ENCODE assay signal across 30 cellular contexts in the genomic region with DNA sequence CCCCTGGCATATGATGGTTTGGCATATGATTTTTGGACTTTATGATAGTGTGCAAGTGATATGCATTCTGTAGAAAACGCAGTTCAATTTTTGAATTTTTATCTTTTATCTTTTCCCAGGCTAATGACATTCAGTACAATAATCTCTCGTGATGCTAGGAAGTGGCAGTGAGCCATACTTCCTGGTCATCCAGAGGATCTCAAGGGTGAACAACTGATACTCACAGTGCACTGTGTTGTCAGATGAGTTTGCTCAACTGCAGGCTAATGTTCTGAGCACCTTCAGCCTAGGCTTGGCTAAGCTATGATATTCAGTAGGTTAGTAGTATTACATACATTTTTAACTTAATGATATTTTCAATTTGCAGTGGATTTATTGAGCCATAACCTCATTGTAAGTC.
"Had no signal": no experiment of that assay in that cellular context is flagged by ENCODE, and none has a peak within 500 bp of the region (broad histone marks: within the 10 kb centered on the region; RNA-seq: fewer than 3 reads in every experiment).

No MANE protein-coding gene starts in this region.

- H3K9me3 Mint-ChIP-seq: activated naive CD4-positive, alpha-beta T cell treated with anti-CD3 and anti-CD28 coated beads, Interleukin-2, amount 50 U/mL, for 24 hours; activated naive CD8-positive, alpha-beta T cell treated with anti-CD3 and anti-CD28 coated beads, Interleukin-2, amount 10 ng/mL, durations not matched to agents 7 days and 5 days; brain had no signal

- H3K4me1 ChIP-seq: ascending aorta, breast epithelium had no signal

- H3K27ac ChIP-seq: ascending aorta, breast epithelium, WERI-Rb-1 had no signal

- H3K36me3 ChIP-seq: ascending aorta, breast epithelium, WERI-Rb-1 had no signal

- H3K4me1 Mint-ChIP-seq: activated B cell treated with CpG ODN at 0.5 μM for 24 hours; activated CD8-positive, alpha-beta memory T cell treated with anti-CD3 and anti-CD28 coated beads, Interleukin-2, amount 10 ng/mL, durations not matched to agents 7 days and 5 days; activated naive CD4-positive, alpha-beta T cell treated with anti-CD3 and anti-CD28 coated beads, Interleukin-2, amount 50 U/mL, for 24 hours; activated naive CD8-positive, alpha-beta T cell treated with anti-CD3 and anti-CD28 coated beads, Interleukin-2, amount 10 ng/mL, durations not matched to agents 7 days and 5 days; T-helper 17 cell had no signal

- DNase-seq: activated B cell treated with CpG ODN at 0.5 μM for 24 hours; activated CD4-positive, alpha-beta memory T cell treated with anti-CD3 and anti-CD28 coated beads for 36 hours; activated CD4-positive, alpha-beta T cell treated with anti-CD3 and anti-CD28 coated beads for 48 hours; activated CD4-positive, alpha-beta T cell treated with anti-CD3 and anti-CD28 coated beads, Interleukin-2, amount 50 U/mL, for 1 hour; activated CD8-positive, alpha-beta memory T cell treated with anti-CD3 and anti-CD28 coated beads, Interleukin-2, amount 10 ng/mL, durations not matched to agents 7 days and 5 days; activated CD8-positive, alpha-beta memory T cell treated with anti-CD3 and anti-CD28 coated beads, Interleukin-2, amount 50 U/mL, for 4 hours; activated CD8-positive, alpha-beta T cell treated with anti-CD3 and anti-CD28 coated beads, Interleukin-2, amount 10 ng/mL, durations not matched to agents 7 days and 5 days; activated effector memory CD4-positive, alpha-beta T cell treated with anti-CD3 and anti-CD28 coated beads, Interleukin-2, amount 50 U/mL, for 16 hours; activated naive CD4-positive, alpha-beta T cell treated with anti-CD3 and anti-CD28 coated beads for 36 hours; activated naive CD8-positive, alpha-beta T cell treated with anti-CD3 and anti-CD28 coated beads, Interleukin-2, amount 10 ng/mL, durations not matched to agents 7 days and 5 days; activated T-cell treated with anti-CD3 and anti-CD28 coated beads, Interleukin-2, amount 50 U/mL, for 1 hour; activated T-cell treated with anti-CD3 and anti-CD28 coated beads, Interleukin-2, amount 50 U/mL, for 48 hours; caudate nucleus; cortex of kidney; dermis blood vessel endothelial cell; effector CD8-positive, alpha-beta T cell; foreskin fibroblast; head of caudate nucleus; T-helper 1 cell; T-helper 17 cell; T1000; WERI-Rb-1 had no signal

- H3K27me3 ChIP-seq: ascending aorta, breast epithelium had no signal

- H3K27me3 Mint-ChIP-seq: activated B cell treated with CpG ODN at 0.5 μM for 24 hours; activated CD4-positive, alpha-beta memory T cell treated with anti-CD3 and anti-CD28 coated beads for 36 hours; activated CD8-positive, alpha-beta memory T cell treated with anti-CD3 and anti-CD28 coated beads, Interleukin-2, amount 10 ng/mL, durations not matched to agents 7 days and 5 days; activated naive CD4-positive, alpha-beta T cell treated with anti-CD3 and anti-CD28 coated beads, Interleukin-2, amount 50 U/mL, for 24 hours; activated naive CD8-positive, alpha-beta T cell treated with anti-CD3 and anti-CD28 coated beads, Interleukin-2, amount 10 ng/mL, durations not matched to agents 7 days and 5 days; T-helper 17 cell had no signal

- H3K4me3 ChIP-seq: ascending aorta, breast epithelium had no signal

- H3K9me3 ChIP-seq: ascending aorta, breast epithelium had no signal

- H3K27ac Mint-ChIP-seq: activated B cell treated with CpG ODN at 0.5 μM for 24 hours; activated CD4-positive, alpha-beta memory T cell treated with anti-CD3 and anti-CD28 coated beads for 36 hours; activated CD8-positive, alpha-beta memory T cell treated with anti-CD3 and anti-CD28 coated beads, Interleukin-2, amount 10 ng/mL, durations not matched to agents 7 days and 5 days; activated CD8-positive, alpha-beta T cell treated with anti-CD3 and anti-CD28 coated beads, Interleukin-2, amount 10 ng/mL, durations not matched to agents 7 days and 5 days; activated naive CD4-positive, alpha-beta T cell treated with anti-CD3 and anti-CD28 coated beads for 36 hours; activated naive CD4-positive, alpha-beta T cell treated with anti-CD3 and anti-CD28 coated beads, Interleukin-2, amount 50 U/mL, for 24 hours; activated naive CD8-positive, alpha-beta T cell treated with anti-CD3 and anti-CD28 coated beads, Interleukin-2, amount 10 ng/mL, durations not matched to agents 7 days and 5 days; activated T-helper 1 cell treated with anti-CD3 and anti-CD28 coated beads, Interleukin-12 subunit alpha, Interleukin-12 subunit beta, Interleukin-2, Interleukin-4 antibody, amounts not matched to agents 30 ng/mL and 10 ng/mL and 1 ng/mL, durations not matched to agents 14 hours and 24 hours and 36 hours; activated T-helper 2 cell treated with anti-CD3 and anti-CD28 coated beads, Interferon-gamma antibody, Interleukin-2, Interleukin-4, amounts not matched to agents 10 μg/mL and 5 μg/mL and 100 μg/mL, durations not matched to agents 14 hours and 24 hours and 36 hours; brain; T-helper 17 cell; T-helper 2 cell treated with Interferon-gamma antibody and Interleukin-4, amounts not matched to agents 5 μg/mL and 100 μg/mL, for 36 hours had no signal

- H3K36me3 Mint-ChIP-seq: activated CD4-positive, alpha-beta memory T cell treated with anti-CD3 and anti-CD28 coated beads for 36 hours; activated CD8-positive, alpha-beta memory T cell treated with anti-CD3 and anti-CD28 coated beads, Interleukin-2, amount 10 ng/mL, durations not matched to agents 7 days and 5 days; activated naive CD4-positive, alpha-beta T cell treated with anti-CD3 and anti-CD28 coated beads, Interleukin-2, amount 50 U/mL, for 24 hours; activated naive CD8-positive, alpha-beta T cell treated with anti-CD3 and anti-CD28 coated beads, Interleukin-2, amount 10 ng/mL, durations not matched to agents 7 days and 5 days had no signal

- ATAC-seq: activated CD4-positive, CD25-positive, alpha-beta regulatory T cell treated with anti-CD3 and anti-CD28 coated beads, Interleukin-2, amount 50 U/mL, for 24 hours; activated CD8-positive, alpha-beta memory T cell treated with anti-CD3 and anti-CD28 coated beads, Interleukin-2, amount 10 ng/mL, durations not matched to agents 7 days and 5 days; activated CD8-positive, alpha-beta T cell treated with anti-CD3 and anti-CD28 coated beads, Interleukin-2, amount 10 ng/mL, durations not matched to agents 7 days and 5 days; T-helper 17 cell had no signal

- H3K4me3 Mint-ChIP-seq: activated B cell treated with CpG ODN at 0.5 μM for 24 hours; activated CD4-positive, alpha-beta memory T cell treated with anti-CD3 and anti-CD28 coated beads for 36 hours; activated CD8-positive, alpha-beta memory T cell treated with anti-CD3 and anti-CD28 coated beads, Interleukin-2, amount 10 ng/mL, durations not matched to agents 7 days and 5 days; activated CD8-positive, alpha-beta T cell treated with anti-CD3 and anti-CD28 coated beads, Interleukin-2, amount 10 ng/mL, durations not matched to agents 7 days and 5 days; activated naive CD4-positive, alpha-beta T cell treated with anti-CD3 and anti-CD28 coated beads for 36 hours; activated naive CD4-positive, alpha-beta T cell treated with anti-CD3 and anti-CD28 coated beads, Interleukin-2, amount 50 U/mL, for 24 hours; activated naive CD8-positive, alpha-beta T cell treated with anti-CD3 and anti-CD28 coated beads, Interleukin-2, amount 10 ng/mL, durations not matched to agents 7 days and 5 days; activated T-helper 1 cell treated with anti-CD3 and anti-CD28 coated beads, Interleukin-12 subunit alpha, Interleukin-12 subunit beta, Interleukin-2, Interleukin-4 antibody, amounts not matched to agents 30 ng/mL and 10 ng/mL and 1 ng/mL, durations not matched to agents 14 hours and 24 hours and 36 hours; brain; T-helper 17 cell; T-helper 2 cell treated with Interferon-gamma antibody and Interleukin-4, amounts not matched to agents 5 μg/mL and 100 μg/mL, for 36 hours had no signal
